Comparison of ENCODE assay signal across 1 cellular context in genomic region chr2:33436083-33436482, GRCh38.
TF ChIP-seq lines count a peak whose summit lies in the region.

No MANE protein-coding gene starts in this region.

TF ChIP-seq in A549, 52 proteins besides CTCF, POLR2A, EP300 and RAD21 (continued from another document):
- TF ChIP-seq PBX3 (IDR thresholded peaks at IDR 0.05) (no peak), FOSL2 (IDR thresholded peaks at IDR 0.05) (no peak), FOSL2 (CRISPR knock-in tag; IDR thresholded peaks at IDR 0.05) (no peak), RFX5 (IDR thresholded peaks at IDR 0.05) (no peak)
